8 cellular contexts compared by ENCODE assay signal in the genomic region with DNA sequence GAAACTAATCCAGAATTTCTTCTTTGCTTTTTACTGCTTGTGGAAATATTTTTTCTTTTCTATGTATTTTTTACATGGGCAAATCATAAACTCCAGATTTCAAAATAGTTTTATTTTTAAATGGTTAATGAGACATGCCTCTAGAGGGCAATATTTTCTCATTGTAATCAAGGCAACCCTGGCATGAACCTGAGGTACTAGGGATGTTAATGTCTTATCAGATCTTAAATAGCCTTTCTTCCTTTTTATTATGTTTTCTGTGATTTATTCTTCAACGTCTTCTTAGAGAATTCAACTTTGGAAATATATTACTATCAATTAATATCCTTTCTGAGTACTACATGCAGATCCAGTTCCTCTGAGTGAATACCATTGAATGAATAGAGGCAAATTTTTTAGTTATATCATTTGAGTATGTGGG.
DNase-seq lines count a peak whose midpoint lies in the region; ATAC-seq and TF ChIP-seq lines count a peak whose summit lies in the region.

No MANE protein-coding gene starts in this region.

- H3K36me3 ChIP-seq in SK-N-SH (replicated peaks in 1 of 2; ENCODE audit: control insufficient read depth in 1 of 2, insufficient read depth in 2 of 2, low read length in 1 of 2) = no peaks in the 10 kb centered on the region

- peaks cover 3 to 7% of the 10 kb centered on the region in 2 experiments; a peak in 1 of 4 replicates for H3K4me1 ChIP-seq in SK-N-SH (ENCODE audit: control insufficient read depth in 1 of 2, insufficient read depth in 2 of 2, low read depth in 1 of 2, low read length in 1 of 2)
- no peaks in the 10 kb centered on the region for H3K4me1 ChIP-seq in foreskin keratinocyte

- no peaks in the 10 kb centered on the region for H3K9me3 ChIP-seq in SK-N-SH

- H3K4me2 ChIP-seq in SK-N-SH = no peak overlapping the region; the same call in 1 of the 2 replicates

- H3K27ac ChIP-seq in SK-N-SH (ENCODE audit: low read depth in 2 of 2, low read length in 1 of 2) (peak overlapping the region; percentile 46 to 78; a peak in 3 of 4 replicates), foreskin keratinocyte (no peak overlapping the region)

- no peak overlapping the region for H3K9ac ChIP-seq in SK-N-SH

- H2AFZ ChIP-seq in SK-N-SH (ENCODE audit: low read depth) = no peak overlapping the region

- H3K27me3 ChIP-seq in SK-N-SH (ENCODE audit: insufficient read depth) (no peaks in the 10 kb centered on the region), foreskin keratinocyte (no peaks in the 10 kb centered on the region)

- POLR2A ChIA-PET in SK-N-SH (lab: Yijun Ruan, JAX) = no interaction called here

- H3K79me2 ChIP-seq in SK-N-SH (ENCODE audit: insufficient read depth) = no peaks in the 10 kb centered on the region

- peak; percentile 25 for DNase-seq in DMS53 treated with DMSO at 0.1 percent for 48 hours (lab: John Stamatoyannopoulos, UW; ENCODE audit: unreplicated experiment)
- peak; percentile 55 for DNase-seq in KBM-7
- DNase-seq in SK-N-SH = peak; percentile 55
- DNase-seq in foreskin keratinocyte = peak in 1 of 2 donors; percentile 11
- DNase-seq in stromal cell of bone marrow (ENCODE audit: low read depth) = peak; percentile 43

- peak; percentile 25 for ATAC-seq in foreskin keratinocyte
- no peak for ATAC-seq in GM21786 (IDR thresholded peaks at IDR 0.05; ENCODE audit: unreplicated experiment)
- no peak for ATAC-seq in GM18907 (IDR thresholded peaks at IDR 0.05; ENCODE audit: unreplicated experiment)
- no peak for ATAC-seq in HG03460 (IDR thresholded peaks at IDR 0.05; ENCODE audit: unreplicated experiment)

- no peaks in the 10 kb centered on the region for H3F3A ChIP-seq in SK-N-SH (replicated peaks; ENCODE audit: insufficient read depth)

- no peak overlapping the region for H3K4me3 ChIP-seq in SK-N-SH (ENCODE audit: low read depth in 2 of 2, low read length in 1 of 2)

- no peaks in the 10 kb centered on the region for H4K20me1 ChIP-seq in SK-N-SH (ENCODE audit: insufficient read depth)

- no peaks in the 10 kb centered on the region for H3K9me2 ChIP-seq in SK-N-SH

- TF ChIP-seq EP300 in SK-N-SH (IDR thresholded peaks at IDR 0.05; ENCODE audit: borderline replicate concordance in 1 of 2, low read depth in 1 of 2, low read length in 1 of 2) = peak; percentile 52 to 64; a peak in 2 of 4 replicates

- TF ChIP-seq RAD21 in SK-N-SH (IDR thresholded peaks at IDR 0.05; ENCODE audit: low read length) = peak; percentile 98

- peak; percentile 92 for TF ChIP-seq CTCF in SK-N-SH (IDR thresholded peaks at IDR 0.05)
- peak; percentile 73 for TF ChIP-seq CTCF in foreskin keratinocyte (conservative IDR thresholded peaks at IDR 0.05)

- 0% methylated on average over 1 of the region's 1 CpG for WGBS in SK-N-SH (ENCODE audit: low lambda C conversion rate)

- in situ Hi-C loops in KBM-7 (cut with MboI; ENCODE audit: low pct_unique_long_range_greater_than_20kb, low sequenced_read_pairs) = loop anchor here (25.0 kb wide), 1 partner anchor 385 kb away; a partner anchor contains a TSS

- CTCF ChIA-PET in SK-N-SH (lab: Yijun Ruan, JAX) = interaction anchor here (1.0 to 4.2 kb wide), 13 partner anchors 15 to 410 kb away, joined by 3 to 24 read pairs (median 4); a partner anchor contains a TSS

TF ChIP-seq in SK-N-SH, 30 proteins besides CTCF, POLR2A, EP300 and RAD21 (continues in another document):
- TF ChIP-seq RCOR1 (IDR thresholded peaks at IDR 0.05; ENCODE audit: low read length) (peak; percentile 51; the same call in 1 of the 2 replicates), TEAD4 (IDR thresholded peaks at IDR 0.05; ENCODE audit: borderline replicate concordance, insufficient read depth) (peak; percentile 27; the same call in 1 of the 2 replicates), NFIC (IDR thresholded peaks at IDR 0.05; ENCODE audit: borderline replicate concordance) (peak; percentile 52; the same call in 1 of the 2 replicates), JUND (IDR thresholded peaks at IDR 0.05) (no peak), EZH2phosphoT487 (IDR thresholded peaks at IDR 0.05; ENCODE audit: borderline replicate concordance, low read depth) (no peak), TAF1 (IDR thresholded peaks at IDR 0.05; ENCODE audit: borderline replicate concordance, low read depth, low read length) (no peak), GABPA (IDR thresholded peaks at IDR 0.05; ENCODE audit: low read depth) (no peak), RXRA (IDR thresholded peaks at IDR 0.05; ENCODE audit: borderline replicate concordance, low read depth) (peak; percentile 79), NRF1 (IDR thresholded peaks at IDR 0.05; ENCODE audit: low read depth, low read length) (no peak), FOXJ3 (CRISPR knock-in tag; IDR thresholded peaks at IDR 0.05) (no peak), SIN3A (IDR thresholded peaks at IDR 0.05; ENCODE audit: borderline replicate concordance, low read depth, low read length) (no peak), MEF2A (IDR thresholded peaks at IDR 0.05; ENCODE audit: borderline replicate concordance, low read depth) (no peak), MXI1 (IDR thresholded peaks at IDR 0.05; ENCODE audit: low read depth, low read length) (no peak), RFX5 (IDR thresholded peaks at IDR 0.05; ENCODE audit: low read length) (peak; percentile 61; the same call in 1 of the 2 replicates)
- TF ChIP-seq, protein P1, sequence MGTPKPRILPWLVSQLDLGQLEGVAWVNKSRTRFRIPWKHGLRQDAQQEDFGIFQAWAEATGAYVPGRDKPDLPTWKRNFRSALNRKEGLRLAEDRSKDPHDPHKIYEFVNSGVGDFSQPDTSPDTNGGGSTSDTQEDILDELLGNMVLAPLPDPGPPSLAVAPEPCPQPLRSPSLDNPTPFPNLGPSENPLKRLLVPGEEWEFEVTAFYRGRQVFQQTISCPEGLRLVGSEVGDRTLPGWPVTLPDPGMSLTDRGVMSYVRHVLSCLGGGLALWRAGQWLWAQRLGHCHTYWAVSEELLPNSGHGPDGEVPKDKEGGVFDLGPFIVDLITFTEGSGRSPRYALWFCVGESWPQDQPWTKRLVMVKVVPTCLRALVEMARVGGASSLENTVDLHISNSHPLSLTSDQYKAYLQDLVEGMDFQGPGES (IDR thresholded peaks at IDR 0.05; ENCODE audit: low read depth, low read length) = no peak
- TF ChIP-seq, protein P2, sequence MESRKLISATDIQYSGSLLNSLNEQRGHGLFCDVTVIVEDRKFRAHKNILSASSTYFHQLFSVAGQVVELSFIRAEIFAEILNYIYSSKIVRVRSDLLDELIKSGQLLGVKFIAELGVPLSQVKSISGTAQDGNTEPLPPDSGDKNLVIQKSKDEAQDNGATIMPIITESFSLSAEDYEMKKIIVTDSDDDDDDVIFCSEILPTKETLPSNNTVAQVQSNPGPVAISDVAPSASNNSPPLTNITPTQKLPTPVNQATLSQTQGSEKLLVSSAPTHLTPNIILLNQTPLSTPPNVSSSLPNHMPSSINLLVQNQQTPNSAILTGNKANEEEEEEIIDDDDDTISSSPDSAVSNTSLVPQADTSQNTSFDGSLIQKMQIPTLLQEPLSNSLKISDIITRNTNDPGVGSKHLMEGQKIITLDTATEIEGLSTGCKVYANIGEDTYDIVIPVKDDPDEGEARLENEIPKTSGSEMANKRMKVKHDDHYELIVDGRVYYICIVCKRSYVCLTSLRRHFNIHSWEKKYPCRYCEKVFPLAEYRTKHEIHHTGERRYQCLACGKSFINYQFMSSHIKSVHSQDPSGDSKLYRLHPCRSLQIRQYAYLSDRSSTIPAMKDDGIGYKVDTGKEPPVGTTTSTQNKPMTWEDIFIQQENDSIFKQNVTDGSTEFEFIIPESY (IDR thresholded peaks at IDR 0.05; ENCODE audit: borderline replicate concordance, low read depth) = no peak
- TF ChIP-seq, protein P3, sequence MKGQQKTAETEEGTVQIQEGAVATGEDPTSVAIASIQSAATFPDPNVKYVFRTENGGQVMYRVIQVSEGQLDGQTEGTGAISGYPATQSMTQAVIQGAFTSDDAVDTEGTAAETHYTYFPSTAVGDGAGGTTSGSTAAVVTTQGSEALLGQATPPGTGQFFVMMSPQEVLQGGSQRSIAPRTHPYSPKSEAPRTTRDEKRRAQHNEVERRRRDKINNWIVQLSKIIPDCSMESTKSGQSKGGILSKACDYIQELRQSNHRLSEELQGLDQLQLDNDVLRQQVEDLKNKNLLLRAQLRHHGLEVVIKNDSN (IDR thresholded peaks at IDR 0.05; ENCODE audit: borderline replicate concordance, low read depth) = no peak
- TF ChIP-seq, protein P4, sequence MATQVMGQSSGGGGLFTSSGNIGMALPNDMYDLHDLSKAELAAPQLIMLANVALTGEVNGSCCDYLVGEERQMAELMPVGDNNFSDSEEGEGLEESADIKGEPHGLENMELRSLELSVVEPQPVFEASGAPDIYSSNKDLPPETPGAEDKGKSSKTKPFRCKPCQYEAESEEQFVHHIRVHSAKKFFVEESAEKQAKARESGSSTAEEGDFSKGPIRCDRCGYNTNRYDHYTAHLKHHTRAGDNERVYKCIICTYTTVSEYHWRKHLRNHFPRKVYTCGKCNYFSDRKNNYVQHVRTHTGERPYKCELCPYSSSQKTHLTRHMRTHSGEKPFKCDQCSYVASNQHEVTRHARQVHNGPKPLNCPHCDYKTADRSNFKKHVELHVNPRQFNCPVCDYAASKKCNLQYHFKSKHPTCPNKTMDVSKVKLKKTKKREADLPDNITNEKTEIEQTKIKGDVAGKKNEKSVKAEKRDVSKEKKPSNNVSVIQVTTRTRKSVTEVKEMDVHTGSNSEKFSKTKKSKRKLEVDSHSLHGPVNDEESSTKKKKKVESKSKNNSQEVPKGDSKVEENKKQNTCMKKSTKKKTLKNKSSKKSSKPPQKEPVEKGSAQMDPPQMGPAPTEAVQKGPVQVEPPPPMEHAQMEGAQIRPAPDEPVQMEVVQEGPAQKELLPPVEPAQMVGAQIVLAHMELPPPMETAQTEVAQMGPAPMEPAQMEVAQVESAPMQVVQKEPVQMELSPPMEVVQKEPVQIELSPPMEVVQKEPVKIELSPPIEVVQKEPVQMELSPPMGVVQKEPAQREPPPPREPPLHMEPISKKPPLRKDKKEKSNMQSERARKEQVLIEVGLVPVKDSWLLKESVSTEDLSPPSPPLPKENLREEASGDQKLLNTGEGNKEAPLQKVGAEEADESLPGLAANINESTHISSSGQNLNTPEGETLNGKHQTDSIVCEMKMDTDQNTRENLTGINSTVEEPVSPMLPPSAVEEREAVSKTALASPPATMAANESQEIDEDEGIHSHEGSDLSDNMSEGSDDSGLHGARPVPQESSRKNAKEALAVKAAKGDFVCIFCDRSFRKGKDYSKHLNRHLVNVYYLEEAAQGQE (IDR thresholded peaks at IDR 0.05; ENCODE audit: low read depth, low read length) = no peak
- TF ChIP-seq, protein P5, sequence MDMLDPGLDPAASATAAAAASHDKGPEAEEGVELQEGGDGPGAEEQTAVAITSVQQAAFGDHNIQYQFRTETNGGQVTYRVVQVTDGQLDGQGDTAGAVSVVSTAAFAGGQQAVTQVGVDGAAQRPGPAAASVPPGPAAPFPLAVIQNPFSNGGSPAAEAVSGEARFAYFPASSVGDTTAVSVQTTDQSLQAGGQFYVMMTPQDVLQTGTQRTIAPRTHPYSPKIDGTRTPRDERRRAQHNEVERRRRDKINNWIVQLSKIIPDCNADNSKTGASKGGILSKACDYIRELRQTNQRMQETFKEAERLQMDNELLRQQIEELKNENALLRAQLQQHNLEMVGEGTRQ (IDR thresholded peaks at IDR 0.05; ENCODE audit: borderline replicate concordance, low read depth, low read length) = no peak
